In the genomic region with DNA sequence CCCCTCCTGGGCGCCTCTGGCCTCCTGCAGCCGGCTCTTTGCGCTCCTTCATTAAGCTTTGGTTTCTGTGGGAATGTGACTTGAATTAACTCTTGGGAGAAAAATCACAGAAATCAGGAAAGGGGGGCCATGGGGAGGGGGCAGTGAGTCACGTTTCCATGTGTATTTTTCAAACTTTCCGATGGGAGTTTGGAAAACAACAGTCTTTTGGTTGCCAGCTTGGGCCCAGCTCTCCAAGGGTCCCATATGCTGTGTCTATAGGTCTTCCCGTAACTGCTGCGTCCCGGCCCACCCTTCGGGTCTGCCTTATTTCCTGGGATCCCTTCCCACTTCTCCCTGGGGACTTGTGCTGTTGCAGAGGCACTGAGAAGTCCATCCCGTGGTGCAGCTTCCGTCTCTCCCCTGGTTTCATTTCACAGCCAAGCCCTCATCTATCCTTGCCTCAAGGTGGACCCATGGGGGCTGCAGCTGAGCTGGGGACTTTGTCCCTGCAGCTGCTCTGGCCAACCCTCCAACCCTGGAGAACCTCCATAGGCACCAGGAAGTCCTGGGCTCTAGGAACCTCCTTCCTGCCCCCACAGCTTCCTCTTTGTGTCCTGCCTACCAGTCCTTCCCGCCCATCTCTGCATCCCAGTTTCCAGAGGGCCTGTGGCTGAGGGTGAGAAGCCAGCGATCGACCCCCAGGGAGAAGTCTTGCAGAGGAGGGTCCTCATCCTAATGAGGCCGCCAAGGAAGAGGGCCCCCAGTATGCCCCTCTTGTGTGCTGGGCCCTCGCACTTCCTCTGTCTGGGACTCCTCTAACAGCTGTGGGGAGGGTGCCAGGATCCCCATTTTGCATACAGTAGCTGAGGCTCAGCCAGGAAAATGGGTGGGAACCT, we compare ENCODE assay signal across 9 cellular contexts. TPM values are rescaled to one million over a fixed set of nuclear protein-coding genes. Genes with fewer than 3 reads are reported as not detected.
DNase-seq lines count a peak whose midpoint lies in the region; ATAC-seq and TF ChIP-seq lines count a peak whose summit lies in the region.
"Had no signal": no experiment of that assay in that cellular context is flagged by ENCODE, and none has a peak within 500 bp of the region (broad histone marks: within the 10 kb centered on the region; RNA-seq: fewer than 3 reads in every experiment).

No MANE protein-coding gene starts in this region.

- no peak overlapping the region for H3K14ac ChIP-seq in neuronal stem cell (ENCODE audit: low read length)

- H3K4me3 Mint-ChIP-seq in CD14-positive monocyte = peak overlapping the region; percentile 24 to 90

- no peak overlapping the region for H2BK15ac ChIP-seq in neuronal stem cell (ENCODE audit: low read length)

- no peak overlapping the region for H3K4ac ChIP-seq in neuronal stem cell (ENCODE audit: low read length)

- no peak overlapping the region for H3K4me2 ChIP-seq in neuronal stem cell (ENCODE audit: insufficient read depth, low read length, poor library complexity, severe bottlenecking)

- H2BK120ac ChIP-seq in neuronal stem cell (ENCODE audit: low read depth, low read length) = no peak overlapping the region

- no peak for ATAC-seq in GM21423 (IDR thresholded peaks at IDR 0.05; ENCODE audit: unreplicated experiment)
- ATAC-seq in activated CD4-positive, CD25-positive, alpha-beta regulatory T cell treated with anti-CD3 and anti-CD28 coated beads, Interleukin-2, amount 50 U/mL, for 24 hours = no peak

- H3K18ac ChIP-seq in neuronal stem cell (ENCODE audit: low read length) = peak overlapping the region; percentile 36

- H3K79me1 ChIP-seq in neuronal stem cell (ENCODE audit: low read depth, low read length) = peaks cover 14% of the 10 kb centered on the region

- H2BK5ac ChIP-seq in neuronal stem cell (ENCODE audit: low read length) = no peak overlapping the region

- no peaks in the 10 kb centered on the region for H3K27me3 ChIP-seq in ectodermal cell (ENCODE audit: control insufficient read depth, insufficient read depth, low read length, poor library complexity, severe bottlenecking)
- no peaks in the 10 kb centered on the region for H3K27me3 ChIP-seq in neuronal stem cell (ENCODE audit: control insufficient read depth in 3 of 3, insufficient read depth in 3 of 3, low read depth in 1 of 3, low read length in 3 of 3)
- no peaks in the 10 kb centered on the region for H3K27me3 ChIP-seq in testis

- H2BK12ac ChIP-seq in neuronal stem cell (ENCODE audit: low read length) = no peak overlapping the region

- peaks cover under 1% of the 10 kb centered on the region for H3K36me3 ChIP-seq in ectodermal cell (ENCODE audit: control insufficient read depth, insufficient read depth, low read length)
- peaks cover 4 to 64% of the 10 kb centered on the region in 2 donors for H3K36me3 ChIP-seq in neuronal stem cell (replicated peaks in 1 of 2; ENCODE audit: control insufficient read depth in 2 of 2, insufficient read depth in 2 of 2, low read length in 2 of 2)
- no peaks in the 10 kb centered on the region for H3K36me3 ChIP-seq in testis (ENCODE audit: low read depth, missing control alignments)

- WGBS in ectodermal cell, 2 experiments = 90 to 91% methylated on average over 16 of the region's 16 CpGs
- no CpG with 5 or more reads among the region's 16 CpGs for WGBS in neuronal stem cell (ENCODE audit: extremely low coverage in 2 of 2, insufficient read length in 2 of 2, insufficient replicate concordance in 1 of 2), 2 donors
- WGBS in testis, 2 donors = 73 to 80% methylated on average over 14 to 16 of the region's 16 CpGs

- H3K27ac Mint-ChIP-seq in CD14-positive monocyte = peak overlapping the region in 5 of 7 donors; percentile 70 to 98 (median 97)

- peaks cover 46% of the 10 kb centered on the region for H3K4me1 Mint-ChIP-seq in CD14-positive monocyte

- H3K27me3 Mint-ChIP-seq in CD14-positive monocyte (ENCODE audit: low read depth in 3 of 3) = peaks cover 95 to 100% (median 97%) of the 10 kb centered on the region in 3 donors

- H3K9me3 Mint-ChIP-seq in CD14-positive monocyte = peaks cover 0 to 28% (median 15%) of the 10 kb centered on the region in 7 donors

- no peak overlapping the region for H3K4me3 ChIP-seq in NB4 (ENCODE audit: low read depth, low read length)
- no peak overlapping the region for H3K4me3 ChIP-seq in ectodermal cell (ENCODE audit: insufficient read depth, low read depth, low read length)
- H3K4me3 ChIP-seq in neuronal stem cell (ENCODE audit: low read length in 2 of 2) = no peak overlapping the region
- no peak overlapping the region for H3K4me3 ChIP-seq in testis

- no peak overlapping the region for H3K23ac ChIP-seq in neuronal stem cell (ENCODE audit: low read depth, low read length, poor library complexity)

- no peak for TF ChIP-seq POLR2A in NB4 (IDR thresholded peaks at IDR 0.05; ENCODE audit: extremely low read depth, insufficient read length)
- TF ChIP-seq POLR2A in testis (IDR thresholded peaks at IDR 0.05) = no peak

- H4K8ac ChIP-seq in neuronal stem cell (ENCODE audit: low read depth, low read length) = no peak overlapping the region

- H3K9me3 ChIP-seq in ectodermal cell (ENCODE audit: control insufficient read depth, low read length) (no peaks in the 10 kb centered on the region), neuronal stem cell (replicated peaks in 1 of 2; ENCODE audit: control insufficient read depth in 2 of 2, insufficient read depth in 1 of 2, low read depth in 1 of 2, low read length in 2 of 2) (no peaks in the 10 kb centered on the region), testis (no peaks in the 10 kb centered on the region)

- TF ChIP-seq CTCF in CD14-positive monocyte (IDR thresholded peaks at IDR 0.05) (no peak), NB4 (IDR thresholded peaks at IDR 0.05; ENCODE audit: low read depth, low read length) (no peak), testis (IDR thresholded peaks at IDR 0.05) (no peak)

- H3K4me1 ChIP-seq in ectodermal cell (ENCODE audit: control insufficient read depth, insufficient read depth, low read length) (peaks cover 45% of the 10 kb centered on the region), neuronal stem cell (ENCODE audit: control insufficient read depth in 2 of 2, insufficient read depth in 1 of 2, low read depth in 1 of 2, low read length in 2 of 2) (peaks cover 38 to 60% of the 10 kb centered on the region in 2 donors), testis (peaks cover 56% of the 10 kb centered on the region)

- no peak overlapping the region for H2AFZ ChIP-seq in neuronal stem cell (ENCODE audit: low read length)

- H3K27ac ChIP-seq in ectodermal cell (ENCODE audit: insufficient read depth, low read depth, low read length, poor library complexity, severe bottlenecking) = peak overlapping the region; percentile 16
- H3K27ac ChIP-seq in neuronal stem cell (replicated peaks; ENCODE audit: low read length) = no peak overlapping the region
- peak overlapping the region in 1 of 2 donors; percentile 97 for H3K27ac ChIP-seq in testis

- peak; percentile 63 for DNase-seq in CD14-positive monocyte (ENCODE audit: low spot score)
- peak; percentile 43 for DNase-seq in NB4 (ENCODE audit: low read depth)
- DNase-seq in neuronal stem cell (ENCODE audit: low spot score) = no peak
- DNase-seq in testis = no peak
- no peak for DNase-seq in NCI-H82 treated with DMSO at 0.1 percent for 48 hours (lab: John Stamatoyannopoulos, UW; ENCODE audit: unreplicated experiment)
- DNase-seq: activated T-cell treated with anti-CD3 and anti-CD28 coated beads for 4 hours had no signal

- H4K91ac ChIP-seq in neuronal stem cell (ENCODE audit: low read depth, low read length, poor library complexity) = no peak overlapping the region

- peaks cover 20 to 27% of the 10 kb centered on the region in 2 donors for H3K36me3 Mint-ChIP-seq in CD14-positive monocyte

- no peak overlapping the region for H3K9ac ChIP-seq in neuronal stem cell (ENCODE audit: low read depth, low read length, poor library complexity)

- intact Hi-C loops in CD14-positive monocyte (cut with micrococcal nuclease) = no loop called here
- intact Hi-C loops in testis (cut with DNase I; ENCODE audit: low total_unique reads) = no loop called here

- no peak overlapping the region for H2AK5ac ChIP-seq in neuronal stem cell (ENCODE audit: low read depth, low read length)

RNA-seq across cellular contexts. Expression of a gene that starts 11.6 kb away (rescaled TPM):
- polyA plus RNA-seq in CD14-positive monocyte = 10 to 100 TPM; 16.5 to 24.7 TPM
- 35.3 TPM for polyA plus RNA-seq in ectodermal cell (2013, experiment 1 of 4)
- polyA plus RNA-seq in ectodermal cell (2013, experiment 2 of 4) = 35.9 TPM
- polyA plus RNA-seq in ectodermal cell (2013, experiment 3 of 4) = 25.6 TPM
- polyA plus RNA-seq in ectodermal cell (2013, experiment 4 of 4) = 30.8 TPM
- polyA plus RNA-seq in neuronal stem cell (2013, experiment 1 of 2) = 28.6 TPM
- 29.9 TPM for polyA plus RNA-seq in neuronal stem cell (2013, experiment 2 of 2)
- 100 to 1,000 TPM; 162 to 219 TPM for total RNA-seq in testis
- polyA plus RNA-seq in testis (ENCODE audit: insufficient read depth, low read depth, low replicate concordance) = 189 TPM

RNA-seq across cellular contexts. Expression of a gene that starts 20.6 kb away (rescaled TPM):
- polyA plus RNA-seq in CD14-positive monocyte = not detected
- polyA plus RNA-seq in ectodermal cell (2013, experiment 1 of 4) = 85.4 TPM
- polyA plus RNA-seq in ectodermal cell (2013, experiment 2 of 4) = 98.5 TPM
- polyA plus RNA-seq in ectodermal cell (2013, experiment 3 of 4) = 84.4 TPM
- 88.8 TPM for polyA plus RNA-seq in ectodermal cell (2013, experiment 4 of 4)
- 72.9 TPM for polyA plus RNA-seq in neuronal stem cell (2013, experiment 1 of 2)
- polyA plus RNA-seq in neuronal stem cell (2013, experiment 2 of 2) = 75.1 TPM
- total RNA-seq in testis = 1 to 10 TPM; 2.4 to 3.0 TPM
- 0.87 TPM for polyA plus RNA-seq in testis (ENCODE audit: insufficient read depth, low read depth, low replicate concordance)

RNA-seq across cellular contexts. Expression of a gene that starts 41.9 kb away (rescaled TPM):
- polyA plus RNA-seq in CD14-positive monocyte (not detected), testis (ENCODE audit: insufficient read depth, low read depth, low replicate concordance) (2.1 TPM)
- polyA plus RNA-seq in ectodermal cell (2013, experiment 1 of 4) = 7.1 TPM
- polyA plus RNA-seq in ectodermal cell (2013, experiment 2 of 4) = 7.4 TPM
- polyA plus RNA-seq in ectodermal cell (2013, experiment 3 of 4) = 7.5 TPM
- polyA plus RNA-seq in ectodermal cell (2013, experiment 4 of 4) = 6.5 TPM
- 3.3 TPM for polyA plus RNA-seq in neuronal stem cell (2013, experiment 1 of 2)
- 3.4 TPM for polyA plus RNA-seq in neuronal stem cell (2013, experiment 2 of 2)
- total RNA-seq in testis = 1 to 10 TPM; 1.2 to 2.0 TPM

RNA-seq across cellular contexts. Expression of a gene that starts 48.3 kb away (rescaled TPM):
- polyA plus RNA-seq in CD14-positive monocyte (100 to 1,000 TPM; 210 to 227 TPM), testis (ENCODE audit: insufficient read depth, low read depth, low replicate concordance) (55.5 TPM)
- 89.9 TPM for polyA plus RNA-seq in ectodermal cell (2013, experiment 1 of 4)
- 84.4 TPM for polyA plus RNA-seq in ectodermal cell (2013, experiment 2 of 4)
- polyA plus RNA-seq in ectodermal cell (2013, experiment 3 of 4) = 96.6 TPM
- 105 TPM for polyA plus RNA-seq in ectodermal cell (2013, experiment 4 of 4)
- 81.9 TPM for polyA plus RNA-seq in neuronal stem cell (2013, experiment 1 of 2)
- 81.2 TPM for polyA plus RNA-seq in neuronal stem cell (2013, experiment 2 of 2)
- 10 to 100 TPM; 47.6 to 50.4 TPM for total RNA-seq in testis

RNA-seq across cellular contexts. Expression of a gene that starts 49.3 kb away (rescaled TPM):
- polyA plus RNA-seq in CD14-positive monocyte (1 to 10 TPM; 2.3 to 2.9 TPM), testis (ENCODE audit: insufficient read depth, low read depth, low replicate concordance) (34.4 TPM)
- 95.8 TPM for polyA plus RNA-seq in ectodermal cell (2013, experiment 1 of 4)
- 88.1 TPM for polyA plus RNA-seq in ectodermal cell (2013, experiment 2 of 4)
- polyA plus RNA-seq in ectodermal cell (2013, experiment 3 of 4) = 66.5 TPM
- polyA plus RNA-seq in ectodermal cell (2013, experiment 4 of 4) = 76.3 TPM
- polyA plus RNA-seq in neuronal stem cell (2013, experiment 1 of 2) = 54.3 TPM
- polyA plus RNA-seq in neuronal stem cell (2013, experiment 2 of 2) = 51.2 TPM
- 10 to 100 TPM; 41.0 to 42.7 TPM for total RNA-seq in testis

Comparison
In these comparisons a context has a peak if more than half of its experiments do, and no peak if none do; other contexts are left out.
1. DNase-seq: peak in CD14-positive monocyte (single experiment) and NB4 (single experiment); none in neuronal stem cell (single experiment), testis (single experiment) and NCI-H82 treated with DMSO at 0.1 percent for 48 hours (single experiment).